ENCODE assay signal across 12 cellular contexts in the genomic region with DNA sequence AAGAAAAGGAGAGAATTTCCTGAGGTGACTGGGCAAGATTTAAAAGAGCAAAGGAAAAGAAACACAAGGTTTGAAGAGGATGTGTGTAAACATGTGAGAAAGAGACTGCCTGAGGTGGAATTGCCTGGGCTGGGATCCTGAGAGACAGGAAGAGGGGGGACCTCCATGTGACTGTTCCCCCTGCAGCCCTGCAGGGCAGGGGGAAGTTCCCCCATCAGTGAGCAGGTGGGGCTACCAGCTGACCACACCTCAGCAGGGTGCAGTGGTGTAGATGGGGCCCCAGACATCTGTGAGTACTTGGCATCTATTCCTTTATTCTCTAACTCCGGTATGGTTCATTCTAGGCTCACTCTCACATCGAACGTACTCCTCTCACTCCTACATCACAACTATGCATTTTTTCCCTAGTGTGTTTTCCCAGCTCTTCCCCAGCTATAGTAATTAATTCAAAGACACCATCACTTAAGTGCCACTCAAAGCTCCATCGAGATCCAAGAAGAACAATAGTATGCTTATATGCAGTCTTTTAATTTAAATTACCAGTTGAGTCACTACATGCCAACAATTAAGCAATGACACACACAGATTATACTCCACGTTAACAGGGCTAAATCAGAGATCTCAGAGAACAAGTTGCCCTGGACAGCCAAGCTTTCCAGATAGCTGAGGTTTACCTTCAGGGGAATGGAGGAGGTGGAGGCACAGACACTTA. TPM values are rescaled to one million over a fixed set of nuclear protein-coding genes. Genes with fewer than 3 reads are reported as not detected.
DNase-seq lines count a peak whose midpoint lies in the region; TF ChIP-seq lines count a peak whose summit lies in the region.
"Had no signal": no experiment of that assay in that cellular context is flagged by ENCODE, and none has a peak within 500 bp of the region (broad histone marks: within the 10 kb centered on the region; RNA-seq: fewer than 3 reads in every experiment).

No MANE protein-coding gene starts in this region.

- H3K4me1 ChIP-seq in smooth muscle cell (ENCODE audit: low read depth) = peaks cover 28% of the 10 kb centered on the region

- WGBS in smooth muscle cell (ENCODE audit: low lambda C conversion rate) = 69% methylated on average over 5 of the region's 5 CpGs

- no peaks in the 10 kb centered on the region for H3K36me3 ChIP-seq in smooth muscle cell (ENCODE audit: low read depth)

- H3K27ac ChIP-seq in smooth muscle cell (ENCODE audit: low read depth) = peak overlapping the region; percentile 42
- H3K27ac ChIP-seq: psoas muscle had no signal

- no peaks in the 10 kb centered on the region for H3K9me3 ChIP-seq in smooth muscle cell (replicated peaks; ENCODE audit: low read depth)
- H3K9me3 ChIP-seq: psoas muscle had no signal

- no peak overlapping the region for H3K9ac ChIP-seq in smooth muscle cell (ENCODE audit: low read depth)

- no peak for TF ChIP-seq CTCF in smooth muscle cell (IDR thresholded peaks at IDR 0.05; ENCODE audit: borderline replicate concordance, insufficient read depth, poor library complexity, severe bottlenecking)

- peaks cover 40% of the 10 kb centered on the region for H4K20me1 ChIP-seq in smooth muscle cell (ENCODE audit: low read depth)

- no peaks in the 10 kb centered on the region for H3K27me3 ChIP-seq in smooth muscle cell (ENCODE audit: low read depth)

- H2AFZ ChIP-seq in smooth muscle cell (ENCODE audit: low read depth) = no peak overlapping the region

- H3F3A ChIP-seq in smooth muscle cell (ENCODE audit: low read depth) = no peaks in the 10 kb centered on the region

- H3K4me2 ChIP-seq in smooth muscle cell = no peak overlapping the region

- H3K4me3 ChIP-seq in smooth muscle cell = no peak overlapping the region
- H3K4me3 ChIP-seq: psoas muscle had no signal

- peaks cover 56% of the 10 kb centered on the region for H3K79me2 ChIP-seq in smooth muscle cell (ENCODE audit: low read depth)

- DNase-seq in NCI-H2107 treated with DMSO at 0.1 percent for 48 hours (lab: John Stamatoyannopoulos, UW; ENCODE audit: unreplicated experiment) (peak; percentile 81), NCI-H2107 (lab: John Stamatoyannopoulos, UW) (no peak), NCI-H748 treated with DMSO at 0.1 percent for 48 hours (lab: John Stamatoyannopoulos, UW) (peak; percentile 77), dermis blood vessel endothelial cell (peak; percentile 10), smooth muscle cell (lab: John Stamatoyannopoulos, UW; ENCODE audit: unreplicated experiment) (no peak), NCI-H187 treated with DMSO at 0.1 percent for 48 hours (lab: John Stamatoyannopoulos, UW) (no peak), SW 1271 (lab: John Stamatoyannopoulos, UW) (no peak), NCI-H1048 (lab: John Stamatoyannopoulos, UW) (no peak)
- DNase-seq: activated CD4-positive, alpha-beta T cell treated with anti-CD3 and anti-CD28 coated beads, Interleukin-2, amount 50 U/mL, for 48 hours; GF-D8; NCI-H510A treated with DMSO at 0.1 percent for 48 hours; psoas muscle had no signal

RNA-seq across cellular contexts. Expression of a gene that starts 42.7 kb away (rescaled TPM):
- total RNA-seq in dermis blood vessel endothelial cell (1.9 and 3.6 TPM in 2 replicates), smooth muscle cell (92.2 and 96.5 TPM in 2 replicates)
- 21.4 and 35.9 TPM in 2 replicates for polyA plus RNA-seq in smooth muscle cell

Comparison
In these comparisons a context has a peak if more than half of its experiments do, and no peak if none do; other contexts are left out.
1. DNase-seq: peak in NCI-H2107 treated with DMSO at 0.1 percent for 48 hours (single experiment), NCI-H748 treated with DMSO at 0.1 percent for 48 hours (single experiment) and dermis blood vessel endothelial cell (single experiment); none in NCI-H2107 (single experiment), smooth muscle cell (single experiment), NCI-H187 treated with DMSO at 0.1 percent for 48 hours (single experiment), SW 1271 (0 of 2) and NCI-H1048 (single experiment).
2. RNA of a gene that starts 42.7 kb away (total RNA-seq): 92.2 to 96.5 TPM in smooth muscle cell; 1.9 to 3.6 TPM in dermis blood vessel endothelial cell; every median in the first group is over 10 times any median in the second.